Comparison of ENCODE assay signal across 9 cellular contexts in genomic region chr7:123533929-123534382, GRCh38. TPM values are rescaled to one million over a fixed set of nuclear protein-coding genes. Genes with fewer than 3 reads are reported as not detected.
DNase-seq lines count a peak whose midpoint lies in the region; ATAC-seq, FAIRE-seq and TF ChIP-seq lines count a peak whose summit lies in the region.
"Had no signal": no experiment of that assay in that cellular context is flagged by ENCODE, and none has a peak within 500 bp of the region (broad histone marks: within the 10 kb centered on the region; RNA-seq: fewer than 3 reads in every experiment).

No MANE protein-coding gene starts in this region.

- H3K9me3 ChIP-seq in BE2C, result no peaks in the 10 kb centered on the region
- no peaks in the 10 kb centered on the region for H3K9me3 ChIP-seq in iPS-15b (ENCODE audit: control insufficient read depth, insufficient read depth, low read length)

- H3K4me1 ChIP-seq in BE2C (peaks cover 5% of the 10 kb centered on the region), iPS-15b (ENCODE audit: control insufficient read depth, insufficient read depth, low read length) (peaks cover 2% of the 10 kb centered on the region)

- FAIRE-seq in GM19239 (lab: Jason Lieb, UNC), result no peak

- intact Hi-C loops in activated T-helper 2 cell treated with anti-CD3 and anti-CD28 coated beads, Interferon-gamma antibody, Interleukin-2, Interleukin-4, amounts not matched to agents 10 μg/mL and 5 μg/mL and 100 μg/mL, durations not matched to agents 14 hours and 24 hours and 36 hours (cut with micrococcal nuclease), result loop anchor here (5.0 kb wide), 1 partner anchor 213 kb away; the partner anchor contains the start of gene WASL

- ATAC-seq in HG03342 (IDR thresholded peaks at IDR 0.05; ENCODE audit: unreplicated experiment) (peak; percentile 19), omental fat pad (ENCODE audit: low FRiP score) (no peak)

- H3K36me3 ChIP-seq in BE2C, result no peaks in the 10 kb centered on the region
- H3K36me3 ChIP-seq in iPS-15b (ENCODE audit: control insufficient read depth, insufficient read depth, low read length), result no peaks in the 10 kb centered on the region

- TF ChIP-seq CTCF in BE2C (IDR thresholded peaks at IDR 0.05; ENCODE audit: low read depth, low read length) (no peak), omental fat pad (IDR thresholded peaks at IDR 0.05) (no peak)

- H3K4me1 Mint-ChIP-seq in activated T-helper 2 cell treated with anti-CD3 and anti-CD28 coated beads, Interferon-gamma antibody, Interleukin-2, Interleukin-4, amounts not matched to agents 10 μg/mL and 5 μg/mL and 100 μg/mL, durations not matched to agents 14 hours and 24 hours and 36 hours (ENCODE audit: low read depth), result peaks cover 23% of the 10 kb centered on the region

- H3K36me3 Mint-ChIP-seq in activated T-helper 2 cell treated with anti-CD3 and anti-CD28 coated beads, Interferon-gamma antibody, Interleukin-2, Interleukin-4, amounts not matched to agents 10 μg/mL and 5 μg/mL and 100 μg/mL, durations not matched to agents 14 hours and 24 hours and 36 hours (ENCODE audit: low read depth), result no peaks in the 10 kb centered on the region

- H3K27me3 ChIP-seq in BE2C (no peaks in the 10 kb centered on the region; the same call in 1 of the 2 replicates), iPS-15b (ENCODE audit: control insufficient read depth, insufficient read depth, low read length) (peaks cover 12% of the 10 kb centered on the region)

- H3K4me3 ChIP-seq in BE2C (ENCODE audit: low read depth, low read length) (peak overlapping the region; percentile 68), iPS-15b (ENCODE audit: low read depth, low read length) (peak overlapping the region; percentile 82)

- no peak overlapping the region for H3K9ac ChIP-seq in iPS-15b (ENCODE audit: low read depth, low read length)

- no peaks in the 10 kb centered on the region for H3K9me3 Mint-ChIP-seq in activated T-helper 2 cell treated with anti-CD3 and anti-CD28 coated beads, Interferon-gamma antibody, Interleukin-2, Interleukin-4, amounts not matched to agents 10 μg/mL and 5 μg/mL and 100 μg/mL, durations not matched to agents 14 hours and 24 hours and 36 hours

- H3K4me3 Mint-ChIP-seq in activated T-helper 2 cell treated with anti-CD3 and anti-CD28 coated beads, Interferon-gamma antibody, Interleukin-2, Interleukin-4, amounts not matched to agents 10 μg/mL and 5 μg/mL and 100 μg/mL, durations not matched to agents 14 hours and 24 hours and 36 hours (ENCODE audit: low read depth), result peak overlapping the region; percentile 88

- H3K27ac Mint-ChIP-seq in activated T-helper 2 cell treated with anti-CD3 and anti-CD28 coated beads, Interferon-gamma antibody, Interleukin-2, Interleukin-4, amounts not matched to agents 10 μg/mL and 5 μg/mL and 100 μg/mL, durations not matched to agents 14 hours and 24 hours and 36 hours, result no peak overlapping the region

- DNase-seq in BE2C (no peak), GM19239 (ENCODE audit: insufficient read length, low spot score) (peak; percentile 6), superior temporal gyrus (ENCODE audit: extremely low spot score) (peak; percentile 44), omental fat pad (ENCODE audit: low spot score) (no peak), HK-2 (ENCODE audit: unreplicated experiment) (no peak)
- no peak for DNase-seq in activated T-helper 2 cell treated with anti-CD3 and anti-CD28 coated beads, Interferon-gamma antibody, Interleukin-2, Interleukin-4, amounts not matched to agents 10 μg/mL and 5 μg/mL and 100 μg/mL, durations not matched to agents 14 hours and 24 hours and 36 hours (ENCODE audit: low spot score)

- peaks cover 17% of the 10 kb centered on the region for H3K27me3 Mint-ChIP-seq in activated T-helper 2 cell treated with anti-CD3 and anti-CD28 coated beads, Interferon-gamma antibody, Interleukin-2, Interleukin-4, amounts not matched to agents 10 μg/mL and 5 μg/mL and 100 μg/mL, durations not matched to agents 14 hours and 24 hours and 36 hours (ENCODE audit: low read depth)

RNA-seq across cellular contexts. Expression of gene IQUB, which starts 0.4 kb away (rescaled TPM):
- not detected for polyA plus RNA-seq in BE2C (2012; ENCODE audit: insufficient read depth, insufficient read length, low read depth)
- total RNA-seq in activated T-helper 2 cell treated with anti-CD3 and anti-CD28 coated beads, Interferon-gamma antibody, Interleukin-2, Interleukin-4, amounts not matched to agents 10 μg/mL and 5 μg/mL and 100 μg/mL, durations not matched to agents 14 hours and 24 hours and 36 hours, result 0.25 TPM in 1 of 2 replicates, not detected in the other
- 1 to 10 TPM in 2 of 4 donors, under 1 TPM in 1, not detected in 1; 0.32 to 1.6 (median 1.4) TPM for total RNA-seq in omental fat pad
- total RNA-seq: HT1080 had no signal

RNA-seq across cellular contexts. Expression of gene NDUFA5, which starts 23.7 kb away (rescaled TPM):
- 135 TPM for polyA plus RNA-seq in BE2C (2012; ENCODE audit: insufficient read depth, insufficient read length, low read depth)
- 55.1 and 57.2 TPM in 2 replicates for total RNA-seq in activated T-helper 2 cell treated with anti-CD3 and anti-CD28 coated beads, Interferon-gamma antibody, Interleukin-2, Interleukin-4, amounts not matched to agents 10 μg/mL and 5 μg/mL and 100 μg/mL, durations not matched to agents 14 hours and 24 hours and 36 hours
- 10 to 100 TPM; 24.6 to 42.2 (median 31.1) TPM for total RNA-seq in omental fat pad

Comparison
In these comparisons a context has a peak if more than half of its experiments do, and no peak if none do; other contexts are left out.
1. DNase-seq: peak in GM19239 (single experiment) and superior temporal gyrus (single experiment); none in BE2C (single experiment), activated T-helper 2 cell treated with anti-CD3 and anti-CD28 coated beads, Interferon-gamma antibody, Interleukin-2, Interleukin-4, amounts not matched to agents 10 μg/mL and 5 μg/mL and 100 μg/mL, durations not matched to agents 14 hours and 24 hours and 36 hours (single experiment), omental fat pad (single experiment) and HK-2 (single experiment).